19 cellular contexts compared by ENCODE assay signal in genomic region chr9:128059365-128059983, GRCh38.
"Had no signal": no experiment of that assay in that cellular context is flagged by ENCODE, and none has a peak within 500 bp of the region (broad histone marks: within the 10 kb centered on the region; RNA-seq: fewer than 3 reads in every experiment).

No MANE protein-coding gene starts in this region.

- ATAC-seq: activated T-cell treated with anti-CD3 and anti-CD28 coated beads, Interleukin-2, amount 50 U/mL, for 72 hours; heart left ventricle; natural killer cell; stimulated activated effector memory CD8-positive, alpha-beta T cell treated with anti-CD3 and anti-CD28 coated beads, Interleukin-12 subunit alpha, Interleukin-12 subunit beta, amount 100 ng/mL, for 72 hours had no signal

- H3K27ac ChIP-seq: ascending aorta, heart left ventricle, parathyroid adenoma, stomach, VCaP had no signal

- H3K9me3 ChIP-seq: ascending aorta, heart left ventricle, sigmoid colon, stomach had no signal

- H3K27ac Mint-ChIP-seq: activated naive CD4-positive, alpha-beta T cell treated with anti-CD3 and anti-CD28 coated beads, Interleukin-2, amount 50 U/mL, for 24 hours; activated T-cell treated with anti-CD3 and anti-CD28 coated beads, Interleukin-2, amount 50 U/mL, for 72 hours; natural killer cell; stimulated activated effector memory CD8-positive, alpha-beta T cell treated with anti-CD3 and anti-CD28 coated beads, Interleukin-12 subunit alpha, Interleukin-12 subunit beta, amount 100 ng/mL, for 72 hours had no signal

- H3K27me3 Mint-ChIP-seq: activated naive CD4-positive, alpha-beta T cell treated with anti-CD3 and anti-CD28 coated beads, Interleukin-2, amount 50 U/mL, for 24 hours had no signal

- DNase-seq: activated CD4-positive, CD25-positive, alpha-beta regulatory T cell treated with anti-CD3 and anti-CD28 coated beads, Interleukin-2, amount 50 U/mL, for 72 hours; activated CD8-positive, alpha-beta memory T cell treated with anti-CD3 and anti-CD28 coated beads for 24 hours; activated CD8-positive, alpha-beta memory T cell treated with anti-CD3 and anti-CD28 coated beads, Interleukin-2, amount 50 U/mL, for 48 hours; activated effector memory CD4-positive, alpha-beta T cell treated with anti-CD3 and anti-CD28 coated beads, Interleukin-2, amount 50 U/mL, for 16 hours; activated T-cell treated with anti-CD3 and anti-CD28 coated beads, Interleukin-2, amount 50 U/mL, for 72 hours; effector CD8-positive, alpha-beta T cell; heart left ventricle; kidney; mesenchymal stem cell; natural killer cell; sigmoid colon; stimulated activated CD4-positive, alpha-beta T cell treated with anti-CD3 and anti-CD28 coated beads, Interleukin-4, amount 100 ng/mL, for 24 hours; stomach; T-helper 2 cell had no signal

- H3K36me3 Mint-ChIP-seq: activated naive CD4-positive, alpha-beta T cell treated with anti-CD3 and anti-CD28 coated beads, Interleukin-2, amount 50 U/mL, for 24 hours; natural killer cell had no signal

- H3K27me3 ChIP-seq: ascending aorta, heart left ventricle, sigmoid colon, stomach had no signal

- H3K9me3 Mint-ChIP-seq: activated naive CD4-positive, alpha-beta T cell treated with anti-CD3 and anti-CD28 coated beads, Interleukin-2, amount 50 U/mL, for 24 hours; activated T-cell treated with anti-CD3 and anti-CD28 coated beads, Interleukin-2, amount 50 U/mL, for 72 hours; natural killer cell; stimulated activated effector memory CD8-positive, alpha-beta T cell treated with anti-CD3 and anti-CD28 coated beads, Interleukin-12 subunit alpha, Interleukin-12 subunit beta, amount 100 ng/mL, for 72 hours had no signal

- H3K4me3 Mint-ChIP-seq: activated naive CD4-positive, alpha-beta T cell treated with anti-CD3 and anti-CD28 coated beads, Interleukin-2, amount 50 U/mL, for 24 hours; activated T-cell treated with anti-CD3 and anti-CD28 coated beads, Interleukin-2, amount 50 U/mL, for 72 hours; natural killer cell; stimulated activated effector memory CD8-positive, alpha-beta T cell treated with anti-CD3 and anti-CD28 coated beads, Interleukin-12 subunit alpha, Interleukin-12 subunit beta, amount 100 ng/mL, for 72 hours had no signal

- H3K4me3 ChIP-seq: ascending aorta, heart left ventricle, sigmoid colon, stomach had no signal
